Comparison of ENCODE assay signal across 8 cellular contexts in the genomic region with DNA sequence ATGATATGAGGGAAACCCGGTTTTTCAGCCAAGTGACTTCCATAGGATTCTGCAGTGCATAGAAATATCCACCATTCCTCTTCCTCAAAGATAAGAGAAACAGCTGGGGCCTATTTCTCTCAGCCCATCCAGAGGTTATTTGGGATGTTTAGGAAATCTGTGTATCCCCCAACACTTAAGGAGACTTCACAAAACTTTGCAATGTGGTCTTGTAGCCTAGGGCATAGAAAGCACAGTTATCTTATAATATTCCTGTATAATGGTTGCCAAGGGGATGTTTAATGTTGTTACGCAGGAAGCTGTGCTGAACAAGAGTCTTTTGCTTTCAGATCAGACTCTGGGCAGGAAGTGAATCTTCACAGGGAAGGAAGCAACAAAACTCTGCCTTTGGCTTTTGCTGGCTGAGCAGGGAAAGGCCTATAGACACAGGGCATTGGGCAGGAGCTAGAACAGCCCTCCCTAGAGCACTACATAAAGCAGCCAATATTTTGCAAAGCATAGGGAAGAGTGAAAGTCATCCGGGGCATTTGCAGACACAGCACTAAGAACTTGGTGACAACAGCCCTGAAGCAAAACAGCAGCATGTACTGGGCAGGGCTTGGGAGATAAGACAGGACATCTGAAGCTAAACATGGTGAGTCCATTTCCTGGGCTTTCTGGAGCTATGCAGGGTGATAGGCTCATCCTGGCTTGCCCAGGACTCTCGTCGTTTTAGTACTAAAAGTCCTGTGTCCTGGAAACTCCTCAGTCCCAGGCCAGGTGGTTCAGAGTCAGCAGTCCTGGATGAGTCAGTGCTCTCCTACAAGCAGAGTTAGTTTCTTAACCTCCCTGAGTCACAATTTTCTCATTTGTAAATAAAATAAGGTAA.
DNase-seq lines count a peak whose midpoint lies in the region; ATAC-seq lines count a peak whose summit lies in the region.

No MANE protein-coding gene starts in this region.

- peaks cover 13% of the 10 kb centered on the region for H3K9me3 Mint-ChIP-seq in activated naive CD8-positive, alpha-beta T cell (ENCODE audit: low read depth)
- peaks cover 4 to 6% of the 10 kb centered on the region in 2 donors for H3K9me3 Mint-ChIP-seq in stimulated activated naive B cell treated with anti-CD40 and anti-IgM and Interleukin-4, amounts not matched to agents 10 μg/mL and 1 μg/mL and 100 μg/mL, for 72 hours

- intact Hi-C loops in posterior cingulate gyrus (cut with DNase I): loop anchor here (5.0 kb wide), 1 partner anchor 194 kb away; the partner anchor contains the start of gene CMTM3

- H3K4me3 Mint-ChIP-seq in activated naive CD8-positive, alpha-beta T cell: peak overlapping the region; percentile 85
- peak overlapping the region in 1 of 2 donors; percentile 80 for H3K4me3 Mint-ChIP-seq in stimulated activated naive B cell treated with anti-CD40 and anti-IgM and Interleukin-4, amounts not matched to agents 10 μg/mL and 1 μg/mL and 100 μg/mL, for 72 hours

- peaks cover 3% of the 10 kb centered on the region for H3K27me3 Mint-ChIP-seq in activated naive CD8-positive, alpha-beta T cell
- H3K27me3 Mint-ChIP-seq in stimulated activated naive B cell treated with anti-CD40 and anti-IgM and Interleukin-4, amounts not matched to agents 10 μg/mL and 1 μg/mL and 100 μg/mL, for 72 hours: peaks cover 52 to 54% of the 10 kb centered on the region in 2 donors

- peak; percentile 35 to 52 for ATAC-seq in stimulated activated naive B cell treated with anti-CD40 and anti-IgM and Interleukin-4, amounts not matched to agents 10 μg/mL and 1 μg/mL and 100 μg/mL, for 72 hours (replicated peaks)

- H3K36me3 Mint-ChIP-seq in activated naive CD8-positive, alpha-beta T cell: peaks cover 10% of the 10 kb centered on the region
- H3K36me3 Mint-ChIP-seq in stimulated activated naive B cell treated with anti-CD40 and anti-IgM and Interleukin-4, amounts not matched to agents 10 μg/mL and 1 μg/mL and 100 μg/mL, for 72 hours: no peaks in the 10 kb centered on the region

- H3K4me1 Mint-ChIP-seq in activated naive CD8-positive, alpha-beta T cell (ENCODE audit: low read depth): peaks cover 28% of the 10 kb centered on the region
- peaks cover 7 to 19% of the 10 kb centered on the region in 2 donors for H3K4me1 Mint-ChIP-seq in stimulated activated naive B cell treated with anti-CD40 and anti-IgM and Interleukin-4, amounts not matched to agents 10 μg/mL and 1 μg/mL and 100 μg/mL, for 72 hours

- H3K27ac Mint-ChIP-seq in activated naive CD8-positive, alpha-beta T cell: peak overlapping the region; percentile 93
- peak overlapping the region; percentile 7 for H3K27ac Mint-ChIP-seq in stimulated activated naive B cell treated with anti-CD40 and anti-IgM and Interleukin-4, amounts not matched to agents 10 μg/mL and 1 μg/mL and 100 μg/mL, for 72 hours

- peak; percentile 60 for DNase-seq in EH (ENCODE audit: low read depth)
- peak; percentile 22 for DNase-seq in NCI-H146 treated with DMSO at 0.1 percent for 48 hours (lab: John Stamatoyannopoulos, UW; ENCODE audit: unreplicated experiment)
- peak; percentile 27 for DNase-seq in iPS-NIHi7 (ENCODE audit: extremely low spot score)
- no peak for DNase-seq in stimulated activated naive B cell treated with anti-CD40 and anti-IgM and Interleukin-4, amounts not matched to agents 10 μg/mL and 1 μg/mL and 100 μg/mL, for 72 hours
- DNase-seq in NAMALWA (ENCODE audit: low spot score): no peak
- DNase-seq in posterior cingulate gyrus: no peak
- DNase-seq in NCI-H1092 treated with DMSO at 0.1 percent for 48 hours (lab: John Stamatoyannopoulos, UW): no peak

Comparison
In these comparisons a context has a peak if more than half of its experiments do, and no peak if none do; other contexts are left out.
1. DNase-seq: peak in EH (single experiment), NCI-H146 treated with DMSO at 0.1 percent for 48 hours (single experiment) and iPS-NIHi7 (single experiment); none in stimulated activated naive B cell treated with anti-CD40 and anti-IgM and Interleukin-4, amounts not matched to agents 10 μg/mL and 1 μg/mL and 100 μg/mL, for 72 hours (single experiment), NAMALWA (single experiment), posterior cingulate gyrus (0 of 10) and NCI-H1092 treated with DMSO at 0.1 percent for 48 hours (single experiment).